ENCODE assay signal across 8 cellular contexts in genomic region chr19:52992109-52993004, GRCh38. TPM values are rescaled to one million over a fixed set of nuclear protein-coding genes. Genes with fewer than 3 reads are reported as not detected.
DNase-seq lines count a peak whose midpoint lies in the region; ATAC-seq, FAIRE-seq and TF ChIP-seq lines count a peak whose summit lies in the region.

No MANE protein-coding gene starts in this region.

- no peak for TF ChIP-seq CTCF in upper lobe of left lung (IDR thresholded peaks at IDR 0.05)

- intact Hi-C loops in dendritic cell treated with granulocyte-macrophage colony-stimulating factor and Interleukin-4, amounts not matched to agents 40 ng/mL and 50 ng/mL, for 4 days (cut with micrococcal nuclease) = no loop called here

- TF ChIP-seq POLR2A in upper lobe of left lung (IDR thresholded peaks at IDR 0.05) (no peak), H54 (IDR thresholded peaks at IDR 0.05; ENCODE audit: low read depth, low read length) (no peak), GM12892 (IDR thresholded peaks at IDR 0.05; ENCODE audit: low read depth, low read length) (no peak)

- peak; percentile 2 for DNase-seq in activated naive CD4-positive, alpha-beta T cell treated with Interleukin-2 at 50 U/mL for 16 hours
- no peak for DNase-seq in activated naive CD4-positive, alpha-beta T cell treated with anti-CD3 and anti-CD28 coated beads, Interleukin-2, amount 50 U/mL, for 16 hours
- peak; percentile 15 to 41 for DNase-seq in lung microvascular endothelial cell (ENCODE audit: low read depth in 2 of 2)
- DNase-seq in upper lobe of left lung = peak in 1 of 2 donors; percentile 73
- no peak for DNase-seq in H54 (ENCODE audit: insufficient read length, low spot score)
- DNase-seq in GM12892 (ENCODE audit: insufficient read length) = no peak
- no peak for DNase-seq in GF-D8 (lab: John Stamatoyannopoulos, UW)

- peaks cover 13 to 22% (median 17%) of the 10 kb centered on the region in 4 donors for H3K4me1 ChIP-seq in upper lobe of left lung

- peaks cover 12% of the 10 kb centered on the region for H3K4me1 Mint-ChIP-seq in dendritic cell treated with granulocyte-macrophage colony-stimulating factor and Interleukin-4, amounts not matched to agents 40 ng/mL and 50 ng/mL, for 4 days (ENCODE audit: low read depth)

- H3K36me3 ChIP-seq in upper lobe of left lung = peaks cover 0 to 13% (median 0%) of the 10 kb centered on the region in 4 donors

- ATAC-seq in upper lobe of left lung (ENCODE audit: low FRiP score in 2 of 2) = peak; percentile 27

- H3K27me3 Mint-ChIP-seq in dendritic cell treated with granulocyte-macrophage colony-stimulating factor and Interleukin-4, amounts not matched to agents 40 ng/mL and 50 ng/mL, for 4 days = peaks cover 13% of the 10 kb centered on the region

- peaks cover 0 to 9% (median 0%) of the 10 kb centered on the region in 4 donors for H3K9me3 ChIP-seq in upper lobe of left lung

- peak overlapping the region; percentile 40 to 61 (median 46) for H3K4me3 ChIP-seq in upper lobe of left lung

- H3K27ac Mint-ChIP-seq in dendritic cell treated with granulocyte-macrophage colony-stimulating factor and Interleukin-4, amounts not matched to agents 40 ng/mL and 50 ng/mL, for 4 days = peak overlapping the region; percentile 14

- H3K36me3 Mint-ChIP-seq in dendritic cell treated with granulocyte-macrophage colony-stimulating factor and Interleukin-4, amounts not matched to agents 40 ng/mL and 50 ng/mL, for 4 days (ENCODE audit: low read depth) = peaks cover 5% of the 10 kb centered on the region

- no peak for TF ChIP-seq EP300 in upper lobe of left lung (IDR thresholded peaks at IDR 0.05)

- H3K4me3 Mint-ChIP-seq in dendritic cell treated with granulocyte-macrophage colony-stimulating factor and Interleukin-4, amounts not matched to agents 40 ng/mL and 50 ng/mL, for 4 days = peak overlapping the region; percentile 82

- H3K9me3 Mint-ChIP-seq in dendritic cell treated with granulocyte-macrophage colony-stimulating factor and Interleukin-4, amounts not matched to agents 40 ng/mL and 50 ng/mL, for 4 days = peaks cover 65% of the 10 kb centered on the region

- no peaks in the 10 kb centered on the region for H3K27me3 ChIP-seq in upper lobe of left lung

- WGBS in upper lobe of left lung, 2 donors = 22 to 27% methylated on average over 21 to 26 of the region's 26 CpGs

- FAIRE-seq in H54 (lab: Jason Lieb, UNC) (no peak), GM12892 (lab: Jason Lieb, UNC) (no peak)

- peak overlapping the region in 2 of 4 donors; percentile 69 to 71 for H3K27ac ChIP-seq in upper lobe of left lung

RNA-seq across cellular contexts. Expression of gene ERVV-1, which starts 21.4 kb away (rescaled TPM):
- total RNA-seq in lung microvascular endothelial cell (not detected in 2 replicates), upper lobe of left lung (not detected)
- not detected for polyA plus RNA-seq in GM12892 (2012; ENCODE audit: missing spikeins)

RNA-seq across cellular contexts. Expression of gene ZNF816, which starts 29.7 kb away (rescaled TPM):
- total RNA-seq in lung microvascular endothelial cell = 4.6 and 6.5 TPM in 2 replicates
- 10 to 100 TPM in 2 of 6 donors, 1 to 10 TPM in 4; 6.7 to 14.6 (median 8.8) TPM for total RNA-seq in upper lobe of left lung
- 7.0 TPM for polyA plus RNA-seq in GM12892 (2012; ENCODE audit: missing spikeins)

RNA-seq across cellular contexts. Expression of gene ERVV-2, which starts 52.2 kb away (rescaled TPM):
- not detected in 2 replicates for total RNA-seq in lung microvascular endothelial cell
- not detected for total RNA-seq in upper lobe of left lung
- polyA plus RNA-seq in GM12892 (2012; ENCODE audit: missing spikeins) = not detected

Comparison
In these comparisons a context has a peak if more than half of its experiments do, and no peak if none do; other contexts are left out.
1. DNase-seq: peak in activated naive CD4-positive, alpha-beta T cell treated with Interleukin-2 at 50 U/mL for 16 hours (single experiment) and lung microvascular endothelial cell (2 of 2); none in activated naive CD4-positive, alpha-beta T cell treated with anti-CD3 and anti-CD28 coated beads, Interleukin-2, amount 50 U/mL, for 16 hours (single experiment), H54 (single experiment), GM12892 (single experiment) and GF-D8 (single experiment).